ENCODE assay signal across 8 cellular contexts in genomic region chr16:78099372-78100161, GRCh38.
DNase-seq lines count a peak whose midpoint lies in the region; ATAC-seq and TF ChIP-seq lines count a peak whose summit lies in the region.

Gene WWOX (plus strand): TSS chr16:78099654.

- peak within 1 kb of the TSS; percentile 93 for H3K4me3 Mint-ChIP-seq in central memory CD8-positive, alpha-beta T cell

- peaks cover 7% of the 10 kb centered on the region for H3K36me3 Mint-ChIP-seq in central memory CD8-positive, alpha-beta T cell (ENCODE audit: insufficient read depth)

- DNase-seq in AG09319 (ENCODE audit: extremely low read depth, low read depth): peak; percentile 96
- peak; percentile 99 for DNase-seq in NCI-H226
- DNase-seq in activated CD4-positive, CD25-positive, alpha-beta regulatory T cell (lab: John Stamatoyannopoulos, UW): peak; percentile 90 to 94 (median 91)
- DNase-seq in central memory CD8-positive, alpha-beta T cell (ENCODE audit: low spot score in 2 of 2): peak; percentile 92 to 97
- peak; percentile 99 for DNase-seq in iris pigment epithelial cell (ENCODE audit: low read depth)
- peak; percentile 92 for DNase-seq in stimulated activated CD4-positive, alpha-beta T cell treated with anti-CD3 and anti-CD28 coated beads, Interleukin-12 subunit alpha, Interleukin-12 subunit beta, amount 100 ng/mL, for 4 hours

- H3K27me3 Mint-ChIP-seq in central memory CD8-positive, alpha-beta T cell: peaks cover 4% of the 10 kb centered on the region

- no peaks in the 10 kb centered on the region for H3K9me3 Mint-ChIP-seq in central memory CD8-positive, alpha-beta T cell

- peak; percentile 96 for ATAC-seq in HG03196 (IDR thresholded peaks at IDR 0.05; ENCODE audit: unreplicated experiment)
- peak; percentile 96 for ATAC-seq in central memory CD8-positive, alpha-beta T cell (replicated peaks; ENCODE audit: extremely low read depth, poor library complexity, severe bottlenecking)

- in situ Hi-C loops in GM18951 (cut with MboI; ENCODE audit: low sequenced_read_pairs, unreplicated experiment): loop anchor here (25.0 kb wide), 1 partner anchor 663 kb away; no protein-coding TSS in a partner anchor

- peak within 1 kb of the TSS; percentile 91 for H3K27ac Mint-ChIP-seq in central memory CD8-positive, alpha-beta T cell (ENCODE audit: low read depth)

- TF ChIP-seq CTCF in AG09319 (IDR thresholded peaks at IDR 0.05; ENCODE audit: low read depth, low read length): peak; percentile 85

- peak; percentile 59 for TF ChIP-seq POLR2A in GM18951 (IDR thresholded peaks at IDR 0.05; ENCODE audit: extremely low read depth, insufficient read depth, insufficient read length)

- peaks cover 33% of the 10 kb centered on the region for H3K4me1 Mint-ChIP-seq in central memory CD8-positive, alpha-beta T cell

Comparison
In these comparisons a context has a peak if more than half of its experiments do, and no peak if none do; other contexts are left out.
1. Peak in every context shown above with its lines: DNase-seq and ATAC-seq.